Comparison of ENCODE assay signal across 15 cellular contexts in genomic region chr9:14515564-14516198, GRCh38.
DNase-seq lines count a peak whose midpoint lies in the region; ATAC-seq, FAIRE-seq and TF ChIP-seq lines count a peak whose summit lies in the region.
"Had no signal": no experiment of that assay in that cellular context is flagged by ENCODE, and none has a peak within 500 bp of the region (broad histone marks: within the 10 kb centered on the region; RNA-seq: fewer than 3 reads in every experiment).

No MANE protein-coding gene starts in this region.

- intact Hi-C loops in kidney (cut with DNase I) (no loop called here), right lobe of liver (cut with DNase I) (no loop called here)

- no peaks in the 10 kb centered on the region for H3K9me2 ChIP-seq in SK-N-SH

- H3K4me1 ChIP-seq in SK-N-SH (ENCODE audit: control insufficient read depth in 1 of 2, insufficient read depth in 2 of 2, low read depth in 1 of 2, low read length in 1 of 2) (peaks cover 0 to 27% of the 10 kb centered on the region in 2 experiments; a peak in 2 of 4 replicates), kidney (ENCODE audit: control insufficient read depth in 1 of 2, insufficient read depth in 1 of 2, low read depth in 1 of 2, low read length in 2 of 2) (no peaks in the 10 kb centered on the region), right lobe of liver (no peaks in the 10 kb centered on the region)

- no peak overlapping the region for H3K9ac ChIP-seq in SK-N-SH
- H3K9ac ChIP-seq in kidney (ENCODE audit: low read length in 2 of 2): no peak overlapping the region

- no peaks in the 10 kb centered on the region for H3K27me3 ChIP-seq in SK-N-SH (ENCODE audit: insufficient read depth)
- H3K27me3 ChIP-seq in right lobe of liver: no peaks in the 10 kb centered on the region

- POLR2A ChIA-PET in SK-N-SH (lab: Yijun Ruan, JAX): interaction anchor here (0.6 to 1.1 kb wide), 2 partner anchors 78 to 189 kb away, joined by 3 read pairs; no protein-coding TSS in a partner anchor

- H3K9me3 ChIP-seq in SK-N-SH (no peaks in the 10 kb centered on the region), kidney (ENCODE audit: control insufficient read depth in 1 of 2, low read length in 2 of 2) (no peaks in the 10 kb centered on the region), right lobe of liver (no peaks in the 10 kb centered on the region)

- TF ChIP-seq CTCF in SK-N-SH (IDR thresholded peaks at IDR 0.05): no peak
- no peak for TF ChIP-seq CTCF in kidney (IDR thresholded peaks at IDR 0.05; ENCODE audit: borderline replicate concordance, extremely low read depth, insufficient read depth)
- TF ChIP-seq CTCF in right lobe of liver (IDR thresholded peaks at IDR 0.05): no peak

- no peaks in the 10 kb centered on the region for H3F3A ChIP-seq in SK-N-SH (replicated peaks; ENCODE audit: insufficient read depth)

- FAIRE-seq in kidney (lab: Jason Lieb, UNC): no peak
- FAIRE-seq: colon had no signal

- 60% methylated on average over 10 of the region's 16 CpGs for WGBS in SK-N-SH (ENCODE audit: low lambda C conversion rate)
- 40% methylated on average over 1 of the region's 16 CpGs for WGBS in right lobe of liver (ENCODE audit: insufficient coverage, low coverage, low lambda C conversion rate, missing lambda C conversion rate)

- CTCF ChIA-PET in SK-N-SH (lab: Yijun Ruan, JAX): interaction anchor here (0.6 to 2.5 kb wide), 12 partner anchors 9 to 589 kb away, joined by 3 to 11 read pairs (median 5); no protein-coding TSS in a partner anchor

- peak in 1 of 2 experiments; percentile 70; a peak in 1 of 4 replicates for TF ChIP-seq EP300 in SK-N-SH (IDR thresholded peaks at IDR 0.05; ENCODE audit: borderline replicate concordance in 1 of 2, low read depth in 1 of 2, low read length in 1 of 2)

- no peaks in the 10 kb centered on the region for H4K20me1 ChIP-seq in SK-N-SH (ENCODE audit: insufficient read depth)

- DNase-seq in D341Med (ENCODE audit: low spot score): peak; percentile 71
- DNase-seq in NCI-H146 treated with DMSO at 0.1 percent for 48 hours (lab: John Stamatoyannopoulos, UW; ENCODE audit: unreplicated experiment): peak; percentile 92
- DNase-seq in SK-N-SH: peak; percentile 42
- DNase-seq in kidney: peak; percentile 37
- DNase-seq in GM03348 (ENCODE audit: low spot score): no peak
- no peak for DNase-seq in NCI-H774 (lab: John Stamatoyannopoulos, UW)
- DNase-seq in MV-4-11 (lab: John Stamatoyannopoulos, UW): no peak
- no peak for DNase-seq in right lobe of liver
- DNase-seq: activated CD8-positive, alpha-beta memory T cell treated with anti-CD3 and anti-CD28 coated beads for 24 hours; Karpas-422; kidney glomerular epithelial cell; OCI-M1; stimulated activated CD4-positive, alpha-beta T cell treated with anti-CD3 and anti-CD28 coated beads, Interleukin-15, amount 100 ng/mL, for 24 hours; T-helper 9 cell had no signal

- peak overlapping the region in 1 of 2 experiments; percentile 93; a peak in 2 of 4 replicates for H3K27ac ChIP-seq in SK-N-SH (ENCODE audit: low read depth in 2 of 2, low read length in 1 of 2)
- no peak overlapping the region for H3K27ac ChIP-seq in kidney (ENCODE audit: low read depth in 2 of 2, low read length in 2 of 2)
- no peak overlapping the region for H3K27ac ChIP-seq in right lobe of liver

- no peak overlapping the region for H3K4me2 ChIP-seq in SK-N-SH

- TF ChIP-seq POLR2A in right lobe of liver (IDR thresholded peaks at IDR 0.05): no peak

- TF ChIP-seq RAD21 in SK-N-SH (IDR thresholded peaks at IDR 0.05; ENCODE audit: low read length): peak; percentile 39

- no peaks in the 10 kb centered on the region for H3K79me2 ChIP-seq in SK-N-SH (ENCODE audit: insufficient read depth)

- no peak overlapping the region for H2AFZ ChIP-seq in SK-N-SH (ENCODE audit: low read depth)

- ATAC-seq in right lobe of liver: no peak

- H3K36me3 ChIP-seq in SK-N-SH (replicated peaks in 1 of 2; ENCODE audit: control insufficient read depth in 1 of 2, insufficient read depth in 2 of 2, low read length in 1 of 2): no peaks in the 10 kb centered on the region
- no peaks in the 10 kb centered on the region for H3K36me3 ChIP-seq in kidney (ENCODE audit: control insufficient read depth in 1 of 2, insufficient read depth in 2 of 2, low read length in 2 of 2)
- no peaks in the 10 kb centered on the region for H3K36me3 ChIP-seq in right lobe of liver

- H3K4me3 ChIP-seq in SK-N-SH (ENCODE audit: low read depth in 2 of 2, low read length in 1 of 2) (no peak overlapping the region; a peak in 1 of 4 replicates), kidney (ENCODE audit: low read length in 2 of 2) (no peak overlapping the region), right lobe of liver (no peak overlapping the region)

TF ChIP-seq in SK-N-SH, 30 proteins besides CTCF, POLR2A, EP300 and RAD21:
- no peak for TF ChIP-seq NRF1 (IDR thresholded peaks at IDR 0.05; ENCODE audit: low read depth, low read length)
- TF ChIP-seq RCOR1 (IDR thresholded peaks at IDR 0.05; ENCODE audit: low read length): peak; percentile 52
- no peak for TF ChIP-seq FOXJ3 (CRISPR knock-in tag; IDR thresholded peaks at IDR 0.05)
- TF ChIP-seq RFX5 (IDR thresholded peaks at IDR 0.05; ENCODE audit: low read length): 0 out of 2 replicates have a peak, but pooled peaks have one; percentile 40
- peak; percentile 32; the same call in 1 of the 2 replicates for TF ChIP-seq MXI1 (IDR thresholded peaks at IDR 0.05; ENCODE audit: low read depth, low read length)

Comparison
In these comparisons a context has a peak if more than half of its experiments do, and no peak if none do; other contexts are left out.
1. DNase-seq: peak in D341Med (single experiment), NCI-H146 treated with DMSO at 0.1 percent for 48 hours (single experiment), SK-N-SH (single experiment) and kidney (single experiment); none in GM03348 (single experiment), NCI-H774 (single experiment), MV-4-11 (single experiment) and right lobe of liver (0 of 3).